15 cellular contexts compared by ENCODE assay signal in genomic region chr2:65358690-65359400, GRCh38.
DNase-seq lines count a peak whose midpoint lies in the region; ATAC-seq and TF ChIP-seq lines count a peak whose summit lies in the region.
"Had no signal": no experiment of that assay in that cellular context is flagged by ENCODE, and none has a peak within 500 bp of the region (broad histone marks: within the 10 kb centered on the region; RNA-seq: fewer than 3 reads in every experiment).

No MANE protein-coding gene starts in this region.

- TF ChIP-seq CTCF in left ventricle myocardium inferior (IDR thresholded peaks at IDR 0.05; ENCODE audit: borderline replicate concordance) (no peak), Panc1 (IDR thresholded peaks at IDR 0.05) (no peak), A673 (conservative IDR thresholded peaks at IDR 0.05; ENCODE audit: low read depth, low read length) (no peak), GM23338 (conservative IDR thresholded peaks at IDR 0.05; ENCODE audit: low read depth in 2 of 2) (no peak)

- H3K79me2 ChIP-seq in GM23338 (replicated peaks; ENCODE audit: insufficient read depth), result peaks cover 12% of the 10 kb centered on the region; the same call in 1 of the 2 replicates

- no peaks in the 10 kb centered on the region for H3F3A ChIP-seq in GM23338 (replicated peaks; ENCODE audit: low read depth)

- H3K36me3 Mint-ChIP-seq in stimulated activated memory B cell treated with anti-CD40 and anti-IgM and Interleukin-4, amounts not matched to agents 10 μg/mL and 1 μg/mL and 100 μg/mL, for 72 hours, result no peaks in the 10 kb centered on the region
- H3K36me3 Mint-ChIP-seq in GM23338 (ENCODE audit: low read depth), result no peaks in the 10 kb centered on the region

- no peaks in the 10 kb centered on the region for H3K9me3 Mint-ChIP-seq in stimulated activated memory B cell treated with anti-CD40 and anti-IgM and Interleukin-4, amounts not matched to agents 10 μg/mL and 1 μg/mL and 100 μg/mL, for 72 hours
- no peaks in the 10 kb centered on the region for H3K9me3 Mint-ChIP-seq in GM23338

- H3K9me3 ChIP-seq in left ventricle myocardium inferior (replicated peaks) (no peaks in the 10 kb centered on the region), Panc1 (ENCODE audit: control insufficient read depth, insufficient read depth, low read depth, low read length) (no peaks in the 10 kb centered on the region), A673 (ENCODE audit: low read depth, low read length, poor library complexity, severe bottlenecking) (no peaks in the 10 kb centered on the region)
- H3K9me3 ChIP-seq: spleen, testis had no signal

- H4K20me1 ChIP-seq in GM23338 (replicated peaks; ENCODE audit: insufficient read depth), result peaks cover 26% of the 10 kb centered on the region

- H3K27ac ChIP-seq in left ventricle myocardium inferior (replicated peaks) (peak overlapping the region; percentile 46), Panc1 (ENCODE audit: low read length) (peak overlapping the region; percentile 90), A673 (ENCODE audit: low read depth, low read length, poor library complexity, severe bottlenecking) (no peak overlapping the region), GM23338 (ENCODE audit: low read depth) (no peak overlapping the region)
- H3K27ac ChIP-seq: testis had no signal

- H2AFZ ChIP-seq in GM23338, result no peak overlapping the region

- H3K4me3 Mint-ChIP-seq in stimulated activated memory B cell treated with anti-CD40 and anti-IgM and Interleukin-4, amounts not matched to agents 10 μg/mL and 1 μg/mL and 100 μg/mL, for 72 hours, result no peak overlapping the region
- H3K4me3 Mint-ChIP-seq in GM23338, result no peak overlapping the region

- POLR2A ChIA-PET in Panc1 (lab: Charles Lee) (interaction anchor here (0.6 kb wide), 1 partner anchor 11 kb away, joined by 3 read pairs; no protein-coding TSS in a partner anchor), A673 (lab: Charles Lee; ENCODE audit: low non-redundant PET) (interaction anchor here (0.6 kb wide), 1 partner anchor 139 kb away, joined by 13 read pairs; no protein-coding TSS in a partner anchor)

- H3K27me3 Mint-ChIP-seq in stimulated activated memory B cell treated with anti-CD40 and anti-IgM and Interleukin-4, amounts not matched to agents 10 μg/mL and 1 μg/mL and 100 μg/mL, for 72 hours, result peaks cover 64% of the 10 kb centered on the region
- H3K27me3 Mint-ChIP-seq in GM23338 (ENCODE audit: insufficient read depth, low read depth, poor library complexity), result no peaks in the 10 kb centered on the region

- DNase-seq in left ventricle myocardium inferior (no peak), Right ventricle myocardium inferior (ENCODE audit: missing footprints) (no peak), Panc1 (ENCODE audit: low read depth, low spot score) (no peak), left ventricle myocardium superior (no peak), A673 (ENCODE audit: low spot score) (no peak), GM23338 (ENCODE audit: low spot score) (no peak), Kasumi-1 (lab: John Stamatoyannopoulos, UW) (no peak)
- DNase-seq: activated CD4-positive, CD25-positive, alpha-beta regulatory T cell; activated T-cell treated with anti-CD3 and anti-CD28 coated beads for 4 hours; NCI-H1694; NCI-H526 treated with DMSO at 0.1 percent for 48 hours; spleen; testis had no signal

- H3K4me3 ChIP-seq in left ventricle myocardium inferior (no peak overlapping the region), Panc1 (ENCODE audit: low read depth in 2 of 2, low read length in 2 of 2) (no peak overlapping the region), A673 (ENCODE audit: low read depth, low read length, poor library complexity, severe bottlenecking) (no peak overlapping the region), GM23338 (no peak overlapping the region)
- H3K4me3 ChIP-seq: lung, spleen, testis had no signal

- H3K4me2 ChIP-seq in GM23338, result no peak overlapping the region

- no peak overlapping the region for H3K27ac Mint-ChIP-seq in stimulated activated memory B cell treated with anti-CD40 and anti-IgM and Interleukin-4, amounts not matched to agents 10 μg/mL and 1 μg/mL and 100 μg/mL, for 72 hours
- H3K27ac Mint-ChIP-seq in GM23338, result no peak overlapping the region

- ATAC-seq in Right ventricle myocardium inferior (no peak), Panc1 (peak; percentile 57), left ventricle myocardium superior (peak; percentile 24), GM23338 (no peak)
- no peak for ATAC-seq in stimulated activated memory B cell treated with anti-CD40 and anti-IgM and Interleukin-4, amounts not matched to agents 10 μg/mL and 1 μg/mL and 100 μg/mL, for 72 hours

- CTCF ChIA-PET in Panc1 (lab: Charles Lee), result no interaction called here
- CTCF ChIA-PET in A673 (lab: Charles Lee), result interaction anchor here (0.6 kb wide), 1 partner anchor 123 kb away, joined by 5 read pairs; no protein-coding TSS in a partner anchor

- intact Hi-C loops in left ventricle myocardium inferior (cut with micrococcal nuclease) (no loop called here), Right ventricle myocardium inferior (cut with DNase I) (no loop called here), Panc1 (cut with micrococcal nuclease; ENCODE audit: unreplicated experiment) (loop anchor here (10.0 kb wide), 1 partner anchor 196 kb away; no protein-coding TSS in a partner anchor), left ventricle myocardium superior (cut with micrococcal nuclease) (no loop called here), A673 (cut with micrococcal nuclease; ENCODE audit: unreplicated experiment) (no loop called here)

- peaks cover 14% of the 10 kb centered on the region for H3K4me1 Mint-ChIP-seq in stimulated activated memory B cell treated with anti-CD40 and anti-IgM and Interleukin-4, amounts not matched to agents 10 μg/mL and 1 μg/mL and 100 μg/mL, for 72 hours
- peaks cover 26% of the 10 kb centered on the region for H3K4me1 Mint-ChIP-seq in GM23338

- BruUV-seq in Panc1 (replicated peaks; lab: Mats Ljungman, UMichigan) (no TSS peak), A673 (replicated peaks; lab: Mats Ljungman, UMichigan) (no TSS peak)

- H3K36me3 ChIP-seq in left ventricle myocardium inferior (no peaks in the 10 kb centered on the region), Panc1 (ENCODE audit: control insufficient read depth, insufficient read depth, low read length) (no peaks in the 10 kb centered on the region), A673 (ENCODE audit: insufficient read depth, low read length, poor library complexity, severe bottlenecking) (no peaks in the 10 kb centered on the region), GM23338 (ENCODE audit: insufficient read depth) (no peaks in the 10 kb centered on the region)
- H3K36me3 ChIP-seq: spleen had no signal

- peaks cover 76% of the 10 kb centered on the region for H3K4me1 ChIP-seq in left ventricle myocardium inferior
- H3K4me1 ChIP-seq in Panc1 (ENCODE audit: control insufficient read depth, insufficient read depth, low read length), result peaks cover 87% of the 10 kb centered on the region
- peaks cover 42% of the 10 kb centered on the region for H3K4me1 ChIP-seq in A673 (ENCODE audit: insufficient read depth, low read length, poor library complexity, severe bottlenecking)
- peaks cover 17% of the 10 kb centered on the region for H3K4me1 ChIP-seq in GM23338 (ENCODE audit: insufficient read depth)

- in situ Hi-C loops in Panc1 (cut with HindIII; ENCODE audit: low pct_unique_long_range_greater_than_20kb, low sequenced_read_pairs), result no loop called here

- H3K9me2 ChIP-seq in GM23338 (ENCODE audit: insufficient read depth), result no peaks in the 10 kb centered on the region

- H3K27me3 ChIP-seq in left ventricle myocardium inferior (ENCODE audit: low read depth) (no peaks in the 10 kb centered on the region), Panc1 (ENCODE audit: control insufficient read depth, insufficient read depth, low read length) (no peaks in the 10 kb centered on the region), A673 (replicated peaks; ENCODE audit: insufficient read depth, low read depth, low read length, poor library complexity) (no peaks in the 10 kb centered on the region), GM23338 (ENCODE audit: insufficient read depth) (no peaks in the 10 kb centered on the region)
- H3K27me3 ChIP-seq: spleen, testis had no signal

TF ChIP-seq in GM23338, 12 proteins besides CTCF, POLR2A, EP300 and RAD21 (continues in another document):
- TF ChIP-seq EZH2 (IDR thresholded peaks at IDR 0.05; ENCODE audit: low read depth, unreplicated experiment) (no peak), REST (IDR thresholded peaks at IDR 0.05; ENCODE audit: unreplicated experiment) (no peak), EZH2phosphoT487 (IDR thresholded peaks at IDR 0.05; ENCODE audit: unreplicated experiment) (no peak), NANOG (IDR thresholded peaks at IDR 0.05; ENCODE audit: borderline replicate concordance) (no peak)

Comparison
In these comparisons a context has a peak if more than half of its experiments do, and no peak if none do; other contexts are left out.
1. ATAC-seq: peak in Panc1 (single experiment) and left ventricle myocardium superior (single experiment); none in Right ventricle myocardium inferior (single experiment), stimulated activated memory B cell treated with anti-CD40 and anti-IgM and Interleukin-4, amounts not matched to agents 10 μg/mL and 1 μg/mL and 100 μg/mL, for 72 hours (single experiment) and GM23338 (single experiment).
2. H3K27ac ChIP-seq: peak in left ventricle myocardium inferior (single experiment) and Panc1 (single experiment); none in A673 (single experiment) and GM23338 (single experiment).